ENCODE assay signal across 17 cellular contexts in the genomic region with DNA sequence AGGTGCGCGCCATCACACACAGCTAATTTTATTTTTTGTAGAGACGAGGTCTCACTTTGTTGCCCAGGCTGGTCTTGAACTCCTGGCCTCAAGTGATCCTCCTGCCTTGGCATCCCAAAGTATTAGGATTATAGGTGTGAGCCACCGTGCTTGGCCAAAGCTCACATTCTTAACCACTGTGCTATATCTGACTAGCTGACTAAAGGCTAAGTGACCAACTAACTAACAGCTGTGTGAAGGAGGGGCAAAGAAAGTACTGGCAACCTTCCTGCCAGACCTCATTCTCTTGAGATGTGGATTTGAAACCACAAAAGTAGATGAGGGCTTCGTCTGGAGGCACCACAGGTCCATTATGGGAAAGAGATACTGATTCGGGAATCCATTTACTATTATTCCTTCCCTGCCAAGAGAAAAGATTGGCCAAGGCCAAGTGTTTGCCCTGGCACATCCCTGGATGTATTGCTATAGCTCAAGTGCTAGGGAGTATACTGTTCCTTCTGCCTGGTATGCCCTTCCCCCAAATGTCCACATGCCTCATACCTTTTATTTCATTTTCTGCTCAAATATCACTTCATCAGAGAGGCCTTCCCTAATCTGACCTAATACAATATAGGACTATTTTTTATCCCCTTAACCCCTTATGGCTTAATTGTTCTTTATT. TPM values are rescaled to one million over a fixed set of nuclear protein-coding genes. Genes with fewer than 3 reads are reported as not detected.
A peak's percentile ranks its signal among the peaks of the same experiment; 100 is the strongest.
DNase-seq lines count a peak whose midpoint lies in the region; ATAC-seq and TF ChIP-seq lines count a peak whose summit lies in the region.
"Had no signal": no experiment of that assay in that cellular context is flagged by ENCODE, and none has a peak within 500 bp of the region (broad histone marks: within the 10 kb centered on the region; RNA-seq: fewer than 3 reads in every experiment).

No MANE protein-coding gene starts in this region.

- H3K27ac Mint-ChIP-seq in T-helper 17 cell = peak overlapping the region; percentile 54

- H3K27me3 Mint-ChIP-seq in T-helper 17 cell = no peaks in the 10 kb centered on the region

- POLR2A ChIA-PET in SK-N-SH (lab: Yijun Ruan, JAX) = no interaction called here

- TF ChIP-seq RAD21 in SK-N-SH (IDR thresholded peaks at IDR 0.05; ENCODE audit: low read length) = no peak

- H3F3A ChIP-seq in SK-N-SH (replicated peaks; ENCODE audit: insufficient read depth) = no peaks in the 10 kb centered on the region

- no peak overlapping the region for H3K4me3 Mint-ChIP-seq in T-helper 17 cell

- DNase-seq in SK-N-SH = no peak
- DNase-seq in T-helper 17 cell = no peak
- DNase-seq in fibroblast of peridontal ligament (ENCODE audit: extremely low read depth) = peak; percentile 88
- no peak for DNase-seq in NCI-H524 (lab: John Stamatoyannopoulos, UW)
- DNase-seq in body of pancreas = no peak
- DNase-seq in cerebellar nuclear complex (lab: John Stamatoyannopoulos, UW) = no peak
- DNase-seq: C1 segment of cervical spinal cord, Caco-2, DMS53, H7, NCI-H187 treated with DMSO at 0.1 percent for 48 hours, NCI-H526 treated with DMSO at 0.1 percent for 48 hours, RPMI8226 had no signal

- no peak overlapping the region for H2AFZ ChIP-seq in SK-N-SH (ENCODE audit: low read depth)

- TF ChIP-seq POLR2A in body of pancreas (IDR thresholded peaks at IDR 0.05) = no peak

- intact Hi-C loops in body of pancreas (cut with DNase I) = no loop called here

- peaks cover 12 to 14% of the 10 kb centered on the region in 2 experiments; a peak in 3 of 4 replicates for H3K4me1 ChIP-seq in SK-N-SH (ENCODE audit: control insufficient read depth in 1 of 2, insufficient read depth in 2 of 2, low read depth in 1 of 2, low read length in 1 of 2)
- H3K4me1 ChIP-seq in skeletal muscle tissue (ENCODE audit: control insufficient read depth in 3 of 3, insufficient read depth in 3 of 3, low read length in 3 of 3) = peaks cover 24 to 55% (median 28%) of the 10 kb centered on the region in 3 donors
- peaks cover 8% of the 10 kb centered on the region for H3K4me1 ChIP-seq in body of pancreas
- H3K4me1 ChIP-seq: Caco-2 had no signal

- peaks cover 38% of the 10 kb centered on the region for H3K4me1 Mint-ChIP-seq in T-helper 17 cell

- no peak for TF ChIP-seq EP300 in SK-N-SH (IDR thresholded peaks at IDR 0.05; ENCODE audit: borderline replicate concordance in 1 of 2, low read depth in 1 of 2, low read length in 1 of 2)

- ATAC-seq in SK-N-SH treated with all-trans-retinoic acid at 6 μM for 48 hours (no peak), T-helper 17 cell (no peak), body of pancreas (no peak)

- H3K27ac ChIP-seq in SK-N-SH (ENCODE audit: low read depth in 2 of 2, low read length in 1 of 2) (no peak overlapping the region), skeletal muscle tissue (ENCODE audit: low read depth, low read length) (peak overlapping the region; percentile 72), body of pancreas (no peak overlapping the region)
- H3K27ac ChIP-seq: 22Rv1, KMS-11 had no signal

- H3K9me2 ChIP-seq in SK-N-SH = no peaks in the 10 kb centered on the region

- TF ChIP-seq CTCF in SK-N-SH (IDR thresholded peaks at IDR 0.05) (no peak), body of pancreas (IDR thresholded peaks at IDR 0.05) (no peak)

- H3K9me3 ChIP-seq in SK-N-SH (no peaks in the 10 kb centered on the region), T-helper 17 cell (ENCODE audit: control insufficient read depth, low read length, poor library complexity, severe bottlenecking) (no peaks in the 10 kb centered on the region), skeletal muscle tissue (ENCODE audit: control insufficient read depth in 3 of 3, low read length in 3 of 3) (no peaks in the 10 kb centered on the region), body of pancreas (no peaks in the 10 kb centered on the region)
- H3K9me3 ChIP-seq: Caco-2 had no signal

- CTCF ChIA-PET in SK-N-SH (lab: Yijun Ruan, JAX) = interaction anchor here (0.7 to 2.3 kb wide), 8 partner anchors 14 to 193 kb away, joined by 3 to 13 read pairs (median 4); a partner anchor contains a TSS

- WGBS in SK-N-SH (ENCODE audit: low lambda C conversion rate) = 86% methylated on average over 6 of the region's 6 CpGs
- WGBS in body of pancreas, 2 donors = 90 to 92% methylated on average over 6 of the region's 6 CpGs

- H3K4me3 ChIP-seq in SK-N-SH (ENCODE audit: low read depth in 2 of 2, low read length in 1 of 2) (no peak overlapping the region), skeletal muscle tissue (ENCODE audit: low read length in 3 of 3) (no peak overlapping the region), body of pancreas (no peak overlapping the region)

- H3K9ac ChIP-seq in SK-N-SH = no peak overlapping the region
- no peak overlapping the region for H3K9ac ChIP-seq in skeletal muscle tissue (ENCODE audit: low read depth in 1 of 3, low read length in 3 of 3)
- H3K9ac ChIP-seq: KMS-11 had no signal

- H3K36me3 Mint-ChIP-seq in T-helper 17 cell (ENCODE audit: low read depth) = peaks cover 3% of the 10 kb centered on the region

- H3K79me2 ChIP-seq in SK-N-SH (ENCODE audit: insufficient read depth) = no peaks in the 10 kb centered on the region

- H3K4me2 ChIP-seq in SK-N-SH = no peak overlapping the region
- H3K4me2 ChIP-seq: KMS-11 had no signal

- no peaks in the 10 kb centered on the region for H4K20me1 ChIP-seq in SK-N-SH (ENCODE audit: insufficient read depth)

- no peaks in the 10 kb centered on the region for H3K36me3 ChIP-seq in SK-N-SH (replicated peaks in 1 of 2; ENCODE audit: control insufficient read depth in 1 of 2, insufficient read depth in 2 of 2, low read length in 1 of 2)
- H3K36me3 ChIP-seq in skeletal muscle tissue (ENCODE audit: control insufficient read depth in 3 of 3, insufficient read depth in 3 of 3, low read length in 3 of 3) = no peaks in the 10 kb centered on the region
- H3K36me3 ChIP-seq in body of pancreas (replicated peaks in 1 of 2; ENCODE audit: insufficient read depth in 1 of 2, low read depth in 2 of 2) = no peaks in the 10 kb centered on the region

- H3K27me3 ChIP-seq in SK-N-SH (ENCODE audit: insufficient read depth) (no peaks in the 10 kb centered on the region), skeletal muscle tissue (ENCODE audit: control insufficient read depth in 3 of 3, insufficient read depth in 3 of 3, low read length in 3 of 3) (no peaks in the 10 kb centered on the region), body of pancreas (no peaks in the 10 kb centered on the region)

TF ChIP-seq in SK-N-SH, 30 proteins besides CTCF, POLR2A, EP300 and RAD21:
- TF ChIP-seq MEF2A (IDR thresholded peaks at IDR 0.05; ENCODE audit: borderline replicate concordance, low read depth) = no peak
- TF ChIP-seq TEAD4 (IDR thresholded peaks at IDR 0.05; ENCODE audit: borderline replicate concordance, insufficient read depth) = no peak
- peak; percentile 12; the same call in 1 of the 2 replicates for TF ChIP-seq TCF12 (IDR thresholded peaks at IDR 0.05)
- TF ChIP-seq CHD2 (IDR thresholded peaks at IDR 0.05; ENCODE audit: low read length, partially characterized antibody) = no peak

TF ChIP-seq in SK-N-SH treated with all-trans-retinoic acid at 6 μM for 48 hours, 23 proteins besides CTCF, POLR2A, EP300 and RAD21 (continues in another document):
- no peak for TF ChIP-seq ZNF565 (CRISPR knock-in tag; conservative IDR thresholded peaks at IDR 0.05; ENCODE audit: low read depth)
- TF ChIP-seq, protein P1, sequence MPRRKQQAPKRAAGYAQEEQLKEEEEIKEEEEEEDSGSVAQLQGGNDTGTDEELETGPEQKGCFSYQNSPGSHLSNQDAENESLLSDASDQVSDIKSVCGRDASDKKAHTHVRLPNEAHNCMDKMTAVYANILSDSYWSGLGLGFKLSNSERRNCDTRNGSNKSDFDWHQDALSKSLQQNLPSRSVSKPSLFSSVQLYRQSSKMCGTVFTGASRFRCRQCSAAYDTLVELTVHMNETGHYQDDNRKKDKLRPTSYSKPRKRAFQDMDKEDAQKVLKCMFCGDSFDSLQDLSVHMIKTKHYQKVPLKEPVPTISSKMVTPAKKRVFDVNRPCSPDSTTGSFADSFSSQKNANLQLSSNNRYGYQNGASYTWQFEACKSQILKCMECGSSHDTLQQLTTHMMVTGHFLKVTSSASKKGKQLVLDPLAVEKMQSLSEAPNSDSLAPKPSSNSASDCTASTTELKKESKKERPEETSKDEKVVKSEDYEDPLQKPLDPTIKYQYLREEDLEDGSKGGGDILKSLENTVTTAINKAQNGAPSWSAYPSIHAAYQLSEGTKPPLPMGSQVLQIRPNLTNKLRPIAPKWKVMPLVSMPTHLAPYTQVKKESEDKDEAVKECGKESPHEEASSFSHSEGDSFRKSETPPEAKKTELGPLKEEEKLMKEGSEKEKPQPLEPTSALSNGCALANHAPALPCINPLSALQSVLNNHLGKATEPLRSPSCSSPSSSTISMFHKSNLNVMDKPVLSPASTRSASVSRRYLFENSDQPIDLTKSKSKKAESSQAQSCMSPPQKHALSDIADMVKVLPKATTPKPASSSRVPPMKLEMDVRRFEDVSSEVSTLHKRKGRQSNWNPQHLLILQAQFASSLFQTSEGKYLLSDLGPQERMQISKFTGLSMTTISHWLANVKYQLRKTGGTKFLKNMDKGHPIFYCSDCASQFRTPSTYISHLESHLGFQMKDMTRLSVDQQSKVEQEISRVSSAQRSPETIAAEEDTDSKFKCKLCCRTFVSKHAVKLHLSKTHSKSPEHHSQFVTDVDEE (CRISPR knock-in tag; IDR thresholded peaks at IDR 0.05) = no peak
- no peak for TF ChIP-seq ISL1 (CRISPR knock-in tag; IDR thresholded peaks at IDR 0.05)
- no peak for TF ChIP-seq SNAI2 (CRISPR knock-in tag; IDR thresholded peaks at IDR 0.05)
- no peak for TF ChIP-seq ZNF8 (CRISPR knock-in tag; IDR thresholded peaks at IDR 0.05)
- TF ChIP-seq ESRRG (CRISPR knock-in tag; IDR thresholded peaks at IDR 0.05) = no peak
- TF ChIP-seq, protein P2, sequence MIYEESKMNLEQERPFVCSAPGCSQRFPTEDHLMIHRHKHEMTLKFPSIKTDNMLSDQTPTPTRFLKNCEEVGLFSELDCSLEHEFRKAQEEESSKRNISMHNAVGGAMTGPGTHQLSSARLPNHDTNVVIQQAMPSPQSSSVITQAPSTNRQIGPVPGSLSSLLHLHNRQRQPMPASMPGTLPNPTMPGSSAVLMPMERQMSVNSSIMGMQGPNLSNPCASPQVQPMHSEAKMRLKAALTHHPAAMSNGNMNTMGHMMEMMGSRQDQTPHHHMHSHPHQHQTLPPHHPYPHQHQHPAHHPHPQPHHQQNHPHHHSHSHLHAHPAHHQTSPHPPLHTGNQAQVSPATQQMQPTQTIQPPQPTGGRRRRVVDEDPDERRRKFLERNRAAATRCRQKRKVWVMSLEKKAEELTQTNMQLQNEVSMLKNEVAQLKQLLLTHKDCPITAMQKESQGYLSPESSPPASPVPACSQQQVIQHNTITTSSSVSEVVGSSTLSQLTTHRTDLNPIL (CRISPR knock-in tag; IDR thresholded peaks at IDR 0.05; ENCODE audit: low read depth) = no peak
- no peak for TF ChIP-seq BACH2 (CRISPR knock-in tag; IDR thresholded peaks at IDR 0.05; ENCODE audit: borderline replicate concordance)
- no peak for TF ChIP-seq TCF4 (CRISPR knock-in tag; IDR thresholded peaks at IDR 0.05; ENCODE audit: borderline replicate concordance)

RNA-seq across cellular contexts. Expression of a gene that starts 52.7 kb away (rescaled TPM):
- polyA plus RNA-seq in SK-N-SH (2012; rRNA removed) = 28.2 and 31.6 TPM in 2 replicates
- polyA plus RNA-seq in SK-N-SH (2012; cell fraction: cytosol; rRNA removed) = 38.5 and 38.8 TPM in 2 replicates
- polyA plus RNA-seq in SK-N-SH (2012; cell fraction: nucleus; rRNA removed) = 16.0 and 32.7 TPM in 2 replicates
- 10 to 100 TPM; 54.9 to 66.5 TPM for total RNA-seq in T-helper 17 cell
- 58.5 TPM for total RNA-seq in skeletal muscle tissue
- 10 to 100 TPM in 1 of 2 donors, 1 to 10 TPM in 1; 7.3 to 12.2 TPM for total RNA-seq in body of pancreas
